ENCODE assay signal across 27 cellular contexts in the genomic region with DNA sequence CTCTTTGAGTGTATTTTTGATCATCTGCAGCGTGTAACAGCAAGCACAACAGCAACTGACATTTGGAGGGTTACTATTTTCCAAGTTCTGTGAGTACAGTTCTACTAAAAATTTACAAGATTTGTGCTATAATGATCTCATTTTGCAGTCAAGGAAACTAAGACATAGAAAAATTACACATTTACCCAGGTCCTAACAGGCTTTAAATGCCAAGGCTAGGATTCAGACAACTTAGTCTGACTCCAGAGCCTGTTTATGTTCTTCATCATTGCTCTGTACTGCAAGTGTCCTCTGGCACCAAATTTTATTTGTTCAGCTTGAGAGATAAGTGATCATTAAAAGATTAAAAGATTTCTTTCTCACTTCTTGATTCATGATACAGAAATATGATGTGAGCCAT.
DNase-seq lines count a peak whose midpoint lies in the region; ATAC-seq, FAIRE-seq and TF ChIP-seq lines count a peak whose summit lies in the region.
"Had no signal": no experiment of that assay in that cellular context is flagged by ENCODE, and none has a peak within 500 bp of the region (broad histone marks: within the 10 kb centered on the region; RNA-seq: fewer than 3 reads in every experiment).

No MANE protein-coding gene starts in this region.

- H3K27ac Mint-ChIP-seq in activated T-helper 1 cell treated with anti-CD3 and anti-CD28 coated beads, Interleukin-12 subunit alpha, Interleukin-12 subunit beta, Interleukin-2, Interleukin-4 antibody, amounts not matched to agents 30 ng/mL and 10 ng/mL and 1 ng/mL, durations not matched to agents 14 hours and 24 hours and 36 hours, result no peak overlapping the region
- no peak overlapping the region for H3K27ac Mint-ChIP-seq in type B pancreatic cell
- H3K27ac Mint-ChIP-seq: B cell; CD14-positive monocyte; CD8-positive, alpha-beta memory T cell had no signal

- peaks cover 5% of the 10 kb centered on the region for H3K9me3 Mint-ChIP-seq in activated T-helper 1 cell treated with anti-CD3 and anti-CD28 coated beads, Interleukin-12 subunit alpha, Interleukin-12 subunit beta, Interleukin-2, Interleukin-4 antibody, amounts not matched to agents 30 ng/mL and 10 ng/mL and 1 ng/mL, durations not matched to agents 14 hours and 24 hours and 36 hours
- no peaks in the 10 kb centered on the region for H3K9me3 Mint-ChIP-seq in type B pancreatic cell
- H3K9me3 Mint-ChIP-seq: CD14-positive monocyte; CD8-positive, alpha-beta memory T cell had no signal

- H3K27me3 Mint-ChIP-seq in activated T-helper 1 cell treated with anti-CD3 and anti-CD28 coated beads, Interleukin-12 subunit alpha, Interleukin-12 subunit beta, Interleukin-2, Interleukin-4 antibody, amounts not matched to agents 30 ng/mL and 10 ng/mL and 1 ng/mL, durations not matched to agents 14 hours and 24 hours and 36 hours (ENCODE audit: insufficient read depth), result no peaks in the 10 kb centered on the region
- H3K27me3 Mint-ChIP-seq in type B pancreatic cell, result peaks cover 12% of the 10 kb centered on the region
- H3K27me3 Mint-ChIP-seq: B cell; CD8-positive, alpha-beta memory T cell had no signal

- intact Hi-C loops in activated T-helper 1 cell treated with anti-CD3 and anti-CD28 coated beads, Interleukin-12 subunit alpha, Interleukin-12 subunit beta, Interleukin-2, Interleukin-4 antibody, amounts not matched to agents 30 ng/mL and 10 ng/mL and 1 ng/mL, durations not matched to agents 14 hours and 24 hours and 36 hours (cut with micrococcal nuclease), result no loop called here
- intact Hi-C loops in aorta (cut with DNase I), result no loop called here

- no peak overlapping the region for H3K4me3 Mint-ChIP-seq in activated T-helper 1 cell treated with anti-CD3 and anti-CD28 coated beads, Interleukin-12 subunit alpha, Interleukin-12 subunit beta, Interleukin-2, Interleukin-4 antibody, amounts not matched to agents 30 ng/mL and 10 ng/mL and 1 ng/mL, durations not matched to agents 14 hours and 24 hours and 36 hours
- H3K4me3 Mint-ChIP-seq in type B pancreatic cell, result no peak overlapping the region
- H3K4me3 Mint-ChIP-seq: B cell; CD14-positive monocyte; CD8-positive, alpha-beta memory T cell had no signal

- H3K36me3 ChIP-seq in aorta (ENCODE audit: control insufficient read depth in 1 of 2, insufficient read depth in 2 of 2, low read length in 1 of 2), result no peaks in the 10 kb centered on the region

- no peak for ATAC-seq in aorta (ENCODE audit: low FRiP score)
- ATAC-seq: GM12878, HCT116, HepG2, Panc1 had no signal

- no peaks in the 10 kb centered on the region for H3K27me3 ChIP-seq in aorta (ENCODE audit: control insufficient read depth in 1 of 2, insufficient read depth in 2 of 2, low read length in 1 of 2)

- H3K36me3 Mint-ChIP-seq in activated T-helper 1 cell treated with anti-CD3 and anti-CD28 coated beads, Interleukin-12 subunit alpha, Interleukin-12 subunit beta, Interleukin-2, Interleukin-4 antibody, amounts not matched to agents 30 ng/mL and 10 ng/mL and 1 ng/mL, durations not matched to agents 14 hours and 24 hours and 36 hours (ENCODE audit: low read depth), result no peaks in the 10 kb centered on the region
- H3K36me3 Mint-ChIP-seq in type B pancreatic cell, result no peaks in the 10 kb centered on the region
- H3K36me3 Mint-ChIP-seq: CD14-positive monocyte; CD8-positive, alpha-beta memory T cell had no signal

- H3K4me1 Mint-ChIP-seq in activated T-helper 1 cell treated with anti-CD3 and anti-CD28 coated beads, Interleukin-12 subunit alpha, Interleukin-12 subunit beta, Interleukin-2, Interleukin-4 antibody, amounts not matched to agents 30 ng/mL and 10 ng/mL and 1 ng/mL, durations not matched to agents 14 hours and 24 hours and 36 hours (ENCODE audit: low read depth), result no peaks in the 10 kb centered on the region
- peaks cover 30% of the 10 kb centered on the region for H3K4me1 Mint-ChIP-seq in type B pancreatic cell (ENCODE audit: unreplicated experiment)
- H3K4me1 Mint-ChIP-seq: CD8-positive, alpha-beta memory T cell had no signal

- peak; percentile 64 for FAIRE-seq in GM18507 (lab: Jason Lieb, UNC)
- FAIRE-seq: GM12878, HepG2 had no signal

- TF ChIP-seq CTCF in LNCaP clone FGC (IDR thresholded peaks at IDR 0.05; ENCODE audit: control insufficient read depth, extremely low read depth, insufficient read depth), result no peak
- TF ChIP-seq CTCF in type B pancreatic cell (conservative IDR thresholded peaks at IDR 0.05), result no peak

- no peaks in the 10 kb centered on the region for H3K4me1 ChIP-seq in aorta (ENCODE audit: control insufficient read depth in 1 of 2, insufficient read depth in 2 of 2, low read length in 2 of 2)

- 84 to 85% methylated on average over 1 of the region's 1 CpG for WGBS in aorta, 2 donors

- H3K27ac ChIP-seq in aorta (ENCODE audit: low read depth in 1 of 2, low read length in 2 of 2), result no peak overlapping the region
- H3K27ac ChIP-seq: SK-N-MC had no signal

- H3K9me3 ChIP-seq in aorta (ENCODE audit: control insufficient read depth, low read length), result no peaks in the 10 kb centered on the region

- H3K4me3 ChIP-seq in LNCaP clone FGC (ENCODE audit: low read depth, low read length), result no peak overlapping the region
- H3K4me3 ChIP-seq in aorta (ENCODE audit: low read length in 2 of 2), result no peak overlapping the region
- H3K4me3 ChIP-seq: GM12878, SK-N-MC had no signal

- DNase-seq in GM18507 (ENCODE audit: extremely low spot score, insufficient read length, low read depth), result no peak
- peak; percentile 62 for DNase-seq in LNCaP clone FGC (ENCODE audit: low read depth)
- peak; percentile 27 for DNase-seq in glomerular visceral epithelial cell (ENCODE audit: extremely low spot score)
- DNase-seq in renal cortical epithelial cell (ENCODE audit: low read depth), result peak; percentile 52
- no peak for DNase-seq in activated T-helper 1 cell treated with anti-CD3 and anti-CD28 coated beads, Interleukin-12 subunit alpha, Interleukin-12 subunit beta, Interleukin-2, Interleukin-4 antibody, amounts not matched to agents 30 ng/mL and 10 ng/mL and 1 ng/mL, durations not matched to agents 14 hours and 24 hours and 36 hours (ENCODE audit: low spot score)
- DNase-seq in type B pancreatic cell (ENCODE audit: extremely low spot score, unreplicated experiment), result no peak
- no peak for DNase-seq in aorta
- DNase-seq: CD8-positive, alpha-beta memory T cell; DMS 273 treated with DMSO at 0.1 percent for 48 hours; DMS79; EL; GDM1; Karpas-422; NCI-H1092 treated with DMSO at 0.1 percent for 48 hours; NCI-H1436; NCI-H187; NCI-H446; NCI-H524 treated with DMSO at 0.1 percent for 48 hours; NCI-H774; SIG-M5 had no signal

Comparison
In these comparisons a context has a peak if more than half of its experiments do, and no peak if none do; other contexts are left out.
1. DNase-seq: peak in LNCaP clone FGC (single experiment), glomerular visceral epithelial cell (single experiment) and renal cortical epithelial cell (single experiment); none in GM18507 (single experiment), activated T-helper 1 cell treated with anti-CD3 and anti-CD28 coated beads, Interleukin-12 subunit alpha, Interleukin-12 subunit beta, Interleukin-2, Interleukin-4 antibody, amounts not matched to agents 30 ng/mL and 10 ng/mL and 1 ng/mL, durations not matched to agents 14 hours and 24 hours and 36 hours (single experiment), type B pancreatic cell (single experiment) and aorta (0 of 2).